5 cellular contexts compared by ENCODE assay signal in genomic region chr2:16095483-16095882, GRCh38.
DNase-seq lines count a peak whose midpoint lies in the region; TF ChIP-seq lines count a peak whose summit lies in the region.
"Not testable (repeated sequence)": the region's sequence is repeated elsewhere in the genome, so short reads cannot be mapped to it uniquely, and the experiment has no call there.

No MANE protein-coding gene starts in this region.

- H3K4me1 ChIP-seq in BE2C: peaks cover 35% of the 10 kb centered on the region
- H3K4me1 ChIP-seq in BLaER1 treated with 17β-estradiol and CSF1 and Interleukin-3, amounts not matched to agents 10 nM and 100 nM: peaks cover 0 to 23% (median 19%) of the 10 kb centered on the region in 10 experiments; a peak in 17 of 20 replicates
- not testable (repeated sequence) for H3K4me1 ChIP-seq in neural progenitor cell

- not testable (repeated sequence) for H3K27me3 Mint-ChIP-seq in neural progenitor cell (ENCODE audit: insufficient read depth, low read depth)

- not testable (repeated sequence) for TF ChIP-seq CTCF in BE2C (IDR thresholded peaks at IDR 0.05; ENCODE audit: low read depth, low read length); neural progenitor cell (IDR thresholded peaks at IDR 0.05)

- not testable (repeated sequence) for H2AFZ ChIP-seq in neural progenitor cell (replicated peaks)

- H3K36me3 ChIP-seq in BE2C; BLaER1 treated with 17β-estradiol and CSF1 and Interleukin-3, amounts not matched to agents 10 nM and 100 nM; neural progenitor cell: not testable (repeated sequence)

- DNase-seq in BE2C (peak; percentile 75), SK-N-DZ (ENCODE audit: low spot score) (peak; percentile 96), astrocyte of the hippocampus (ENCODE audit: low read depth, low spot score) (peak; percentile 22)
- not testable (repeated sequence) for DNase-seq in neural progenitor cell (ENCODE audit: low spot score)

- H3K4me3 ChIP-seq in BE2C (ENCODE audit: low read depth, low read length); BLaER1 treated with 17β-estradiol and CSF1 and Interleukin-3, amounts not matched to agents 10 nM and 100 nM; neural progenitor cell: not testable (repeated sequence)

- not testable (repeated sequence) for H3K4me3 Mint-ChIP-seq in neural progenitor cell

- H3K4me1 Mint-ChIP-seq in neural progenitor cell: peaks cover 35% of the 10 kb centered on the region

- not testable (repeated sequence) for H3K36me3 Mint-ChIP-seq in neural progenitor cell

- not testable (repeated sequence) for H3K27me3 ChIP-seq in BE2C; BLaER1 treated with 17β-estradiol and CSF1 and Interleukin-3, amounts not matched to agents 10 nM and 100 nM; neural progenitor cell

- H4K20me1 ChIP-seq in BLaER1 treated with 17β-estradiol and CSF1 and Interleukin-3, amounts not matched to agents 10 nM and 100 nM; neural progenitor cell (ENCODE audit: low read depth): not testable (repeated sequence)

- H3K79me2 ChIP-seq in neural progenitor cell (ENCODE audit: low read depth): not testable (repeated sequence)

- H3F3A ChIP-seq in neural progenitor cell (ENCODE audit: low read depth): not testable (repeated sequence)

- peak overlapping the region in 8 of 11 experiments; percentile 24 to 72 (median 60); a peak in 13 of 22 replicates for H3K4me2 ChIP-seq in BLaER1 treated with 17β-estradiol and CSF1 and Interleukin-3, amounts not matched to agents 10 nM and 100 nM
- not testable (repeated sequence) for H3K4me2 ChIP-seq in neural progenitor cell

- not testable (repeated sequence) for H3K9ac ChIP-seq in BLaER1 treated with 17β-estradiol and CSF1 and Interleukin-3, amounts not matched to agents 10 nM and 100 nM; neural progenitor cell

- peak overlapping the region; percentile 87 for H3K27ac Mint-ChIP-seq in neural progenitor cell

- peaks cover 11% of the 10 kb centered on the region for H3K9me3 Mint-ChIP-seq in neural progenitor cell

- H3K27ac ChIP-seq in BLaER1 treated with 17β-estradiol and CSF1 and Interleukin-3, amounts not matched to agents 10 nM and 100 nM; neural progenitor cell: not testable (repeated sequence)

- peaks cover 30% of the 10 kb centered on the region for H3K9me3 ChIP-seq in BE2C
- not testable (repeated sequence) for H3K9me3 ChIP-seq in BLaER1 treated with 17β-estradiol and CSF1 and Interleukin-3, amounts not matched to agents 10 nM and 100 nM (replicated peaks in 1 of 11); neural progenitor cell (ENCODE audit: low read depth)
